21 cellular contexts compared by ENCODE assay signal in the genomic region with DNA sequence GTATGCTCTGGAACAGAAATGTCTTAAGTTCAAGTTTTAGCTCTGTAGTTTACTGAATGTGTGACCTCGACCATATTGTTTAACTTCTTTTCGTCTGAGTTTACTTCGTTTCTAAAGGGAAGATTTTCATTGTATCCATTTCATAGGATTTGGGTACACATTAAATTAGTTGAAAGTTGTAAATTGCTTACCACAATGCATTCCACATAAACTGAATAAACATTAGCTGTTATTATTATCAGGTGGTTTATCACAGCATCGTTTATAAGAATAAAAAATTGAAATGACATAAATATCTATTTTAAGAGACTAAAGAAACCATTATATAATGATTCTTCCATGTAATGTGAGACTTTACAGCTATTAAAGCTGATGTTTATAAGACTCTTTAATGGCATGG.
"Had no signal": no experiment of that assay in that cellular context is flagged by ENCODE, and none has a peak within 500 bp of the region (broad histone marks: within the 10 kb centered on the region; RNA-seq: fewer than 3 reads in every experiment).

No MANE protein-coding gene starts in this region.

- H3K4me3 ChIP-seq: left ventricle myocardium inferior, lung, mucosa of descending colon, ovary, right atrium auricular region, right lobe of liver, smooth muscle cell, tibial nerve, uterus had no signal

- DNase-seq: islet precursor cell; left ventricle myocardium inferior; midbrain; mucosa of descending colon; naive thymus-derived CD4-positive, alpha-beta T cell; ovary; right lobe of liver; stimulated activated CD4-positive, alpha-beta T cell treated with anti-CD3 and anti-CD28 coated beads, Interleukin-1b, Interleukin-23, amount 100 ng/mL, for 48 hours; stimulated activated CD4-positive, alpha-beta T cell treated with anti-CD3 and anti-CD28 coated beads, Interleukin-2, amount 100 ng/mL, for 48 hours; stimulated activated CD4-positive, alpha-beta T cell treated with anti-CD3 and anti-CD28 coated beads, Interleukin-4, amount 100 ng/mL, for 4 hours; stimulated activated CD8-positive, alpha-beta memory T cell treated with anti-CD3 and anti-CD28 coated beads, Interleukin-4, amount 100 ng/mL, for 48 hours; stimulated activated naive CD4-positive, alpha-beta T cell treated with Interleukin-2 at 50 U/mL for 16 hours; stimulated activated naive CD8-positive, alpha-beta T cell treated with anti-CD3 and anti-CD28 coated beads, Interleukin-15, amount 100 ng/mL, for 72 hours; substantia nigra; uterus had no signal

- H3K27me3 ChIP-seq: ovary, right atrium auricular region, right lobe of liver, tibial nerve, uterus had no signal

- H3K36me3 ChIP-seq: left ventricle myocardium inferior, ovary, right atrium auricular region, right lobe of liver, tibial nerve, uterus had no signal

- H3K9me3 ChIP-seq: ovary, right atrium auricular region, right lobe of liver, uterus had no signal

- H3K4me2 ChIP-seq: smooth muscle cell had no signal

- ATAC-seq: mucosa of descending colon; naive thymus-derived CD4-positive, alpha-beta T cell; natural killer cell treated with Interleukin-12 subunit alpha and Interleukin-12 subunit beta and Interleukin-15 and Interleukin-18, amount 100 ng/mL, for 72 hours; right lobe of liver; stimulated activated memory B cell treated with anti-CD40 and anti-IgM and Interleukin-4, amounts not matched to agents 10 μg/mL and 1 μg/mL and 100 μg/mL, for 72 hours; stimulated activated naive CD8-positive, alpha-beta T cell treated with anti-CD3 and anti-CD28 coated beads, Interleukin-15, amount 100 ng/mL, for 72 hours had no signal

- H3K27ac ChIP-seq: left ventricle myocardium inferior, ovary, right atrium auricular region, right lobe of liver, tibial nerve, uterus had no signal

- H3K4me1 ChIP-seq: left ventricle myocardium inferior, right atrium auricular region, right lobe of liver, tibial nerve, uterus had no signal
